Comparison of ENCODE assay signal across 11 cellular contexts in genomic region chr13:25980255-25980654, GRCh38.
DNase-seq lines count a peak whose midpoint lies in the region; ATAC-seq and TF ChIP-seq lines count a peak whose summit lies in the region.
"Had no signal": no experiment of that assay in that cellular context is flagged by ENCODE, and none has a peak within 500 bp of the region (broad histone marks: within the 10 kb centered on the region; RNA-seq: fewer than 3 reads in every experiment).

No MANE protein-coding gene starts in this region.

- no peak overlapping the region for H3K27ac Mint-ChIP-seq in type B pancreatic cell

- H3K27me3 Mint-ChIP-seq in type B pancreatic cell = peaks cover 4% of the 10 kb centered on the region

- no peaks in the 10 kb centered on the region for H3K9me3 ChIP-seq in heart left ventricle

- DNase-seq in heart left ventricle (no peak), left cardiac atrium (no peak), NCI-H82 (lab: John Stamatoyannopoulos, UW) (peak; percentile 76), fibroblast of pulmonary artery (ENCODE audit: low read depth) (peak; percentile 8), type B pancreatic cell (ENCODE audit: extremely low spot score, unreplicated experiment) (no peak), NCI-H2107 treated with DMSO at 0.1 percent for 48 hours (lab: John Stamatoyannopoulos, UW; ENCODE audit: unreplicated experiment) (no peak), NCI-H1105 treated with DMSO at 0.1 percent for 48 hours (lab: John Stamatoyannopoulos, UW) (no peak)
- DNase-seq: activated gamma-delta T cell treated with Interleukin-2 at 50 U/mL for 16 hours; GF-D8; NK-92 treated with Interleukin-12 subunit alpha and Interleukin-12 subunit beta, amount 100 ng/mL, for 24 hours had no signal

- H3K4me3 Mint-ChIP-seq in type B pancreatic cell = no peak overlapping the region

- peaks cover 0 to 26% (median 5%) of the 10 kb centered on the region in 9 donors for H3K27me3 ChIP-seq in heart left ventricle

- intact Hi-C loops in heart left ventricle (cut with DNase I) (no loop called here), left cardiac atrium (cut with DNase I) (no loop called here)

- H3K4me1 Mint-ChIP-seq in type B pancreatic cell (ENCODE audit: unreplicated experiment) = peaks cover 33% of the 10 kb centered on the region

- H3K9me3 Mint-ChIP-seq in type B pancreatic cell = no peaks in the 10 kb centered on the region

- no peak for ATAC-seq in heart left ventricle
- no peak for ATAC-seq in left cardiac atrium
- ATAC-seq in HG02623 (IDR thresholded peaks at IDR 0.05; ENCODE audit: unreplicated experiment) = no peak

- H3K36me3 Mint-ChIP-seq in type B pancreatic cell = no peaks in the 10 kb centered on the region

- no peaks in the 10 kb centered on the region for H3K36me3 ChIP-seq in heart left ventricle

- no peak for TF ChIP-seq POLR2A in heart left ventricle (IDR thresholded peaks at IDR 0.05)

- 13 to 30% (median 15%) methylated on average over 2 of the region's 2 CpGs for WGBS in heart left ventricle, 4 donors

- no peaks in the 10 kb centered on the region for H3K4me1 ChIP-seq in heart left ventricle

- peak in 7 of 12 donors; percentile 6 to 27 (median 21) for TF ChIP-seq CTCF in heart left ventricle (IDR thresholded peaks at IDR 0.05)
- peak; percentile 27 for TF ChIP-seq CTCF in fibroblast of pulmonary artery (IDR thresholded peaks at IDR 0.05; ENCODE audit: low read length, missing control alignments)
- TF ChIP-seq CTCF in type B pancreatic cell (conservative IDR thresholded peaks at IDR 0.05) = peak; percentile 63

- no peak overlapping the region for H3K27ac ChIP-seq in heart left ventricle

- H3K4me3 ChIP-seq in heart left ventricle (no peak overlapping the region), fibroblast of pulmonary artery (replicated peaks; ENCODE audit: low read depth, low read length) (no peak overlapping the region)

Comparison
In these comparisons a context has a peak if more than half of its experiments do, and no peak if none do; other contexts are left out.
1. DNase-seq: peak in NCI-H82 (single experiment) and fibroblast of pulmonary artery (single experiment); none in heart left ventricle (0 of 5), left cardiac atrium (single experiment), type B pancreatic cell (single experiment), NCI-H2107 treated with DMSO at 0.1 percent for 48 hours (single experiment) and NCI-H1105 treated with DMSO at 0.1 percent for 48 hours (single experiment).
2. Peak in every context shown above with its lines, with median percentiles within 50 percentile points of each other: CTCF ChIP-seq.